23 cellular contexts compared by ENCODE assay signal in the genomic region with DNA sequence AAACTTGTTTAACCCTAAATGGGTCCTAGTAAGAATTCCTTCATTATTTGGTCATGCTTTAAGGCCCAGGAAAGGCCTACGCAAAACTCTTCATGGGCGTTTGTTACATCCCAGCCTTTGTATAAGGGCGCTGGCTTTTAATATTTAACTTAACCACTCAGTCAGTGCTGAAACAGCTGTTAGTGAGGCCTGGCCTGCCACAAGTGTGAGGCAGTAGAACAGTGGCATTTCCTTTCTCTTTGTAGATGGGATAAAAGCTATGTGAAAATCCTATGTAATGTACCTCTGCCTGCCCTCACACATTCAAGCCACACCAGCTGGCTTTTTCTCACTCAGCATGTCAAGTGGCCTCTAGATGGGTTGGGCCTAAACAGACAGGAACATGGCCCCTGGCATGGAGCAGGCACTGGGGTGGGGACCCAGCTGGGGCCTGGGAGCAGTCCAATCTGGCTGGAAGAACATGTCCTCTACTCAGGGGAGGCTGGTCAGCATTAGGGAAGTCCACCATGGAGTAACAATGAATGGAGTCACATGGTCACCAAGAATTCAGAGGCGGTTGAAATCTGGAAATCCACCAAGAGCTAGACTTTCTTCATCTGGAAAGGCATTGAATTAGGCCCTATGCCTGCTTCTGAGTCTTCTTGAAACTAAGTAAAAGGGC. TPM values are rescaled to one million over a fixed set of nuclear protein-coding genes. Genes with fewer than 3 reads are reported as not detected.
A peak's percentile ranks its signal among the peaks of the same experiment; 100 is the strongest.
DNase-seq lines count a peak whose midpoint lies in the region; ATAC-seq, FAIRE-seq and TF ChIP-seq lines count a peak whose summit lies in the region.
"Had no signal": no experiment of that assay in that cellular context is flagged by ENCODE, and none has a peak within 500 bp of the region (broad histone marks: within the 10 kb centered on the region; RNA-seq: fewer than 3 reads in every experiment).

No MANE protein-coding gene starts in this region.

- no peak overlapping the region for H3K4me3 ChIP-seq in kidney epithelial cell (ENCODE audit: low read depth, low read length)
- no peak overlapping the region for H3K4me3 ChIP-seq in small intestine (ENCODE audit: low read depth in 1 of 2, low read length in 2 of 2)
- H3K4me3 ChIP-seq: HAP-1, prostate gland, tibial artery had no signal

- no peak for FAIRE-seq in small intestine (lab: Jason Lieb, UNC)
- FAIRE-seq: bronchial epithelial cell, GM12891 had no signal

- peak; percentile 44 for ATAC-seq in HG03175 (IDR thresholded peaks at IDR 0.05; ENCODE audit: unreplicated experiment)
- ATAC-seq: activated naive CD4-positive, alpha-beta T cell treated with anti-CD3 and anti-CD28 coated beads, Interleukin-2, amount 50 U/mL, for 72 hours had no signal

- peaks cover 6 to 8% of the 10 kb centered on the region in 2 donors for H3K4me1 ChIP-seq in small intestine (ENCODE audit: control insufficient read depth in 2 of 2, insufficient read depth in 1 of 2, low read depth in 1 of 2, low read length in 1 of 2)
- H3K4me1 ChIP-seq: prostate gland, tibial artery had no signal

- no peaks in the 10 kb centered on the region for H3K9me3 ChIP-seq in small intestine (ENCODE audit: control insufficient read depth, low read depth)
- H3K9me3 ChIP-seq: HAP-1, prostate gland, tibial artery had no signal

- H3K27me3 ChIP-seq in kidney epithelial cell (ENCODE audit: control insufficient read depth, insufficient read depth, low read length), result no peaks in the 10 kb centered on the region
- H3K27me3 ChIP-seq in small intestine (ENCODE audit: control insufficient read depth in 2 of 2, insufficient read depth in 2 of 2, low read length in 2 of 2), result no peaks in the 10 kb centered on the region

- H3K27ac ChIP-seq in small intestine (ENCODE audit: low read depth in 1 of 2, low read length in 1 of 2), result peak overlapping the region; percentile 22 to 70
- H3K27ac ChIP-seq: 22Rv1, C4-2B, prostate gland, tibial artery had no signal

- 31 to 66% (median 39%) methylated on average over 4 of the region's 4 CpGs for WGBS in small intestine, 3 donors

- no peak for TF ChIP-seq CTCF in kidney epithelial cell (IDR thresholded peaks at IDR 0.05; ENCODE audit: insufficient read depth, low read length, poor library complexity, severe bottlenecking)

- H3K36me3 ChIP-seq in kidney epithelial cell (ENCODE audit: control insufficient read depth, insufficient read depth, low read length) (no peaks in the 10 kb centered on the region), small intestine (ENCODE audit: control insufficient read depth in 2 of 2, insufficient read depth in 2 of 2, low read length in 2 of 2) (no peaks in the 10 kb centered on the region)
- H3K36me3 ChIP-seq: HAP-1, prostate gland, tibial artery had no signal

- peak; percentile 5 for DNase-seq in DMS 273 (lab: John Stamatoyannopoulos, UW; ENCODE audit: unreplicated experiment)
- DNase-seq in DMS 273 treated with DMSO at 0.1 percent for 48 hours (lab: John Stamatoyannopoulos, UW), result no peak
- DNase-seq in kidney epithelial cell (ENCODE audit: low read depth), result peak; percentile 43
- DNase-seq in small intestine, result peak; percentile 74
- no peak for DNase-seq in stimulated activated CD4-positive, alpha-beta T cell treated with anti-CD3 and anti-CD28 coated beads, Interleukin-4, amount 100 ng/mL, for 24 hours
- DNase-seq in T1000 (lab: John Stamatoyannopoulos, UW), result no peak
- no peak for DNase-seq in LoVo (ENCODE audit: low spot score)
- DNase-seq: activated CD4-positive, alpha-beta T cell treated with anti-CD3 and anti-CD28 coated beads for 4 hours; EL; foreskin fibroblast; NCI-H2029 treated with DMSO at 0.1 percent for 48 hours; RPMI8226; tibial artery had no signal

RNA-seq across cellular contexts. Expression of a gene that starts 20.7 kb away (rescaled TPM):
- total RNA-seq in kidney epithelial cell, result not detected in 2 replicates
- polyA plus RNA-seq in small intestine, result not detected
- total RNA-seq: activated naive CD4-positive, alpha-beta T cell treated with anti-CD3 and anti-CD28 coated beads, Interleukin-2, amount 50 U/mL, for 72 hours; bronchial epithelial cell; HT1080; mononuclear cell had no signal

Comparison
In these comparisons a context has a peak if more than half of its experiments do, and no peak if none do; other contexts are left out.
1. DNase-seq: peak in DMS 273 (single experiment), kidney epithelial cell (single experiment) and small intestine (single experiment); none in DMS 273 treated with DMSO at 0.1 percent for 48 hours (single experiment), stimulated activated CD4-positive, alpha-beta T cell treated with anti-CD3 and anti-CD28 coated beads, Interleukin-4, amount 100 ng/mL, for 24 hours (single experiment), T1000 (single experiment) and LoVo (single experiment).